In genomic region chr4:77631276-77631675, GRCh38 we compare ENCODE assay signal across 15 cellular contexts. TPM values are rescaled to one million over a fixed set of nuclear protein-coding genes. Genes with fewer than 3 reads are reported as not detected.
DNase-seq lines count a peak whose midpoint lies in the region; ATAC-seq and TF ChIP-seq lines count a peak whose summit lies in the region.
"Had no signal": no experiment of that assay in that cellular context is flagged by ENCODE, and none has a peak within 500 bp of the region (broad histone marks: within the 10 kb centered on the region; RNA-seq: fewer than 3 reads in every experiment).

No MANE protein-coding gene starts in this region.

- H3K36me3 ChIP-seq in hepatocyte (replicated peaks; ENCODE audit: insufficient read depth, low read depth) (no peaks in the 10 kb centered on the region), right lobe of liver (no peaks in the 10 kb centered on the region), transverse colon (no peaks in the 10 kb centered on the region)
- H3K36me3 ChIP-seq: BLaER1 treated with 17β-estradiol and CSF1 and Interleukin-3, amounts not matched to agents 10 nM and 100 nM had no signal

- peak; percentile 39 for TF ChIP-seq EP300 in transverse colon (IDR thresholded peaks at IDR 0.05; ENCODE audit: low read depth)

- intact Hi-C loops in right lobe of liver (cut with DNase I) (no loop called here), transverse colon (cut with DNase I; ENCODE audit: low total_unique reads) (no loop called here)

- no peaks in the 10 kb centered on the region for H3K9me3 ChIP-seq in hepatocyte (ENCODE audit: low read depth)
- H3K9me3 ChIP-seq in right lobe of liver, result no peaks in the 10 kb centered on the region
- no peaks in the 10 kb centered on the region for H3K9me3 ChIP-seq in transverse colon

- H2AFZ ChIP-seq in hepatocyte, result no peak overlapping the region
- H2AFZ ChIP-seq: GM23338 had no signal

- peak; percentile 84 to 88 (median 86) for ATAC-seq in right lobe of liver
- ATAC-seq: GM23338 had no signal

- H3K79me2 ChIP-seq in hepatocyte, result no peaks in the 10 kb centered on the region

- 94% methylated on average over 1 of the region's 1 CpG for WGBS in hepatocyte (ENCODE audit: low lambda C conversion rate, missing lambda C conversion rate)
- 60% methylated on average over 1 of the region's 1 CpG for WGBS in right lobe of liver (ENCODE audit: insufficient coverage, low coverage, low lambda C conversion rate, missing lambda C conversion rate)
- WGBS in transverse colon (ENCODE audit: low coverage in 1 of 2), 2 donors, result 75% methylated on average over 1 of the region's 1 CpG; no CpG with 5 or more reads in 1 of the 2 donors

- H3K27ac ChIP-seq in hepatocyte (no peak overlapping the region), right lobe of liver (no peak overlapping the region), transverse colon (peak overlapping the region in 3 of 4 donors; percentile 29 to 50 (median 34))
- H3K27ac ChIP-seq: BLaER1 treated with 17β-estradiol and CSF1 and Interleukin-3, amounts not matched to agents 10 nM and 100 nM had no signal

- H3K27me3 ChIP-seq in hepatocyte (no peaks in the 10 kb centered on the region), right lobe of liver (no peaks in the 10 kb centered on the region), transverse colon (no peaks in the 10 kb centered on the region)
- H3K27me3 ChIP-seq: BLaER1 treated with 17β-estradiol and CSF1 and Interleukin-3, amounts not matched to agents 10 nM and 100 nM had no signal

- in situ Hi-C loops in transverse colon (cut with MboI; ENCODE audit: low pct_ligation_motif_present in 1 of 4, low pct_unique_long_range_greater_than_20kb in 1 of 4, low sequenced_read_pairs in 3 of 4), result no loop called here

- TF ChIP-seq POLR2A in right lobe of liver (IDR thresholded peaks at IDR 0.05) (no peak), transverse colon (IDR thresholded peaks at IDR 0.05) (no peak)

- TF ChIP-seq CTCF in hepatocyte (IDR thresholded peaks at IDR 0.05; ENCODE audit: poor library complexity), result no peak
- TF ChIP-seq CTCF in right lobe of liver (IDR thresholded peaks at IDR 0.05), result peak in 1 of 4 donors; percentile 14
- TF ChIP-seq CTCF in transverse colon (IDR thresholded peaks at IDR 0.05), result peak in 3 of 5 experiments; percentile 21 to 67 (median 32)

- H4K20me1 ChIP-seq in hepatocyte (ENCODE audit: insufficient read depth, poor library complexity, severe bottlenecking), result no peaks in the 10 kb centered on the region
- H4K20me1 ChIP-seq: BLaER1 treated with 17β-estradiol and CSF1 and Interleukin-3, amounts not matched to agents 10 nM and 100 nM had no signal

- DNase-seq in HT-29 (ENCODE audit: low spot score), result peak; percentile 5
- peak; percentile 40 for DNase-seq in hepatocyte (ENCODE audit: low spot score)
- peak; percentile 40 to 82 (median 68) for DNase-seq in right lobe of liver
- DNase-seq in transverse colon, result peak; percentile 77
- no peak for DNase-seq in COLO829 (ENCODE audit: low spot score)
- no peak for DNase-seq in NCI-H345 treated with DMSO at 0.1 percent for 48 hours (lab: John Stamatoyannopoulos, UW; ENCODE audit: unreplicated experiment)
- no peak for DNase-seq in SIG-M5 treated with dmso at 0.1 percent for 504 hours (lab: John Stamatoyannopoulos, UW; ENCODE audit: unreplicated experiment)
- DNase-seq: 8988T; CD4-positive, alpha-beta T cell; DMS79 treated with DMSO at 0.1 percent for 48 hours; EL; H7 had no signal

- H3K4me1 ChIP-seq in hepatocyte (ENCODE audit: insufficient read depth) (no peaks in the 10 kb centered on the region), right lobe of liver (peaks cover 0 to 30% (median 10%) of the 10 kb centered on the region in 4 donors), transverse colon (peaks cover 0 to 16% (median 6%) of the 10 kb centered on the region in 4 donors)
- H3K4me1 ChIP-seq: BLaER1 treated with 17β-estradiol and CSF1 and Interleukin-3, amounts not matched to agents 10 nM and 100 nM had no signal

- H3K4me3 ChIP-seq in hepatocyte (no peak overlapping the region), right lobe of liver (no peak overlapping the region), transverse colon (no peak overlapping the region)
- H3K4me3 ChIP-seq: BLaER1 treated with 17β-estradiol and CSF1 and Interleukin-3, amounts not matched to agents 10 nM and 100 nM; GM23338 had no signal

- no peak overlapping the region for H3K4me2 ChIP-seq in hepatocyte
- H3K4me2 ChIP-seq: BLaER1 treated with 17β-estradiol and CSF1 and Interleukin-3, amounts not matched to agents 10 nM and 100 nM; GM23338 had no signal

- no peaks in the 10 kb centered on the region for H3K9me2 ChIP-seq in hepatocyte (replicated peaks; ENCODE audit: insufficient read depth)

RNA-seq across cellular contexts. Expression of gene CXCL13, which starts 25.7 kb away (rescaled TPM):
- not detected in 2 replicates for total RNA-seq in HT-29 (2014; rRNA removed; shearing (Covaris generic))
- total RNA-seq in hepatocyte (0.23 TPM in 1 of 2 replicates, not detected in the other), right lobe of liver (100 to 1,000 TPM in 2 of 6 experiments, 10 to 100 TPM in 1, 1 to 10 TPM in 1, under 1 TPM in 1, not detected in 1; 0.18 to 128 (median 62.8) TPM), transverse colon (10 to 100 TPM in 1 of 4 donors, 1 to 10 TPM in 1, not detected in 2; 3.4 to 14.9 TPM)
- 0.21 and 0.57 TPM in 2 replicates for polyA plus RNA-seq in hepatocyte
- total RNA-seq: CD4-positive, alpha-beta T cell; GM23338; H7; HT1080 had no signal
- polyA plus RNA-seq: GM23338 had no signal

Comparison
In these comparisons a context has a peak if more than half of its experiments do, and no peak if none do; other contexts are left out.
1. DNase-seq: peak in HT-29 (single experiment), hepatocyte (single experiment), right lobe of liver (3 of 3) and transverse colon (single experiment); none in COLO829 (single experiment), NCI-H345 treated with DMSO at 0.1 percent for 48 hours (single experiment) and SIG-M5 treated with dmso at 0.1 percent for 504 hours (single experiment).
2. H3K27ac ChIP-seq: peak in transverse colon (3 of 4); none in hepatocyte (single experiment) and right lobe of liver (0 of 3).